Comparison of ENCODE assay signal across 19 cellular contexts in genomic region chr14:43360239-43360638, GRCh38.
"Had no signal": no experiment of that assay in that cellular context is flagged by ENCODE, and none has a peak within 500 bp of the region (broad histone marks: within the 10 kb centered on the region; RNA-seq: fewer than 3 reads in every experiment).

No MANE protein-coding gene starts in this region.

- H3K4me3 ChIP-seq: SJSA1, SK-N-MC had no signal

- H3K27ac ChIP-seq: SJSA1, SK-N-MC had no signal

- H3K36me3 ChIP-seq: SJSA1 had no signal

- DNase-seq: IMR-90, Kasumi-1, KG1, MM.1S, NCI-H1092 treated with DMSO at 0.1 percent for 48 hours, NCI-H1436, NCI-H187, NCI-H2029, NCI-H2081 treated with DMSO at 0.1 percent for 48 hours, NCI-H2171, NCI-H226, NCI-H510A, NCI-H524 treated with DMSO at 0.1 percent for 48 hours, NCI-H748 treated with DMSO at 0.1 percent for 48 hours, Right ventricle myocardium superior, RPMI8226, SIG-M5 had no signal

- H3K4me1 ChIP-seq: SJSA1 had no signal

- H3K27me3 ChIP-seq: SJSA1 had no signal
